Comparison of ENCODE assay signal across 8 cellular contexts in the genomic region with DNA sequence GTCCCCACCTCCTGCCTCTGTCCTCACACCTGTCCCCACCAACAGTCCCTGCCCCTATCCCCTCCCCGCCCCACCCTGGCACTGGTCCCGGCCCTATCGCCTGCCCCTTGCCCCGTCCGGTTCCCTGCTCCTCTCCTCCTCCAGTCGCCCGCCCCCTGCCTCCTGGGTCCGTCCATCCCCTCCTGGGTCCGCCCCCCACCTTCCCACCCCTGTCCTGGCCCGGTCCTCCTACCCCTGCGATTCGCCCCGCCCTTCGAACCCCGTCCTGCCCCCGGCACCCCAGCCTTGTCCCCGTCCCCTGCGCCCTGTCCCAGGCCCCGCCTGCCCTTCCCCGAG. TPM values are rescaled to one million over a fixed set of nuclear protein-coding genes. Genes with fewer than 3 reads are reported as not detected.
DNase-seq lines count a peak whose midpoint lies in the region; ATAC-seq and TF ChIP-seq lines count a peak whose summit lies in the region.

No MANE protein-coding gene starts in this region.

- no peak for TF ChIP-seq CTCF in HCT116 (IDR thresholded peaks at IDR 0.05 in 2 of 3, conservative IDR thresholded peaks at IDR 0.05 in 1 of 3; ENCODE audit: borderline replicate concordance in 1 of 3, insufficient read depth in 1 of 3, low read depth in 2 of 3, low read length in 2 of 3)
- no peak for TF ChIP-seq CTCF in stomach (IDR thresholded peaks at IDR 0.05)

- H3K4me2 ChIP-seq in HCT116 (ENCODE audit: low read length), result peak overlapping the region; percentile 79

- peak overlapping the region; percentile 85 for H3K27ac Mint-ChIP-seq in activated naive CD8-positive, alpha-beta T cell treated with anti-CD3 and anti-CD28 coated beads, Interleukin-2, amount 10 ng/mL, durations not matched to agents 7 days and 5 days

- peaks cover 31% of the 10 kb centered on the region for H3K79me2 ChIP-seq in HCT116 (ENCODE audit: insufficient read depth, low read length)

- peaks cover 4 to 13% of the 10 kb centered on the region in 2 experiments; a peak in 3 of 4 replicates for H3K4me1 ChIP-seq in HCT116 (ENCODE audit: control insufficient read depth in 1 of 2, insufficient read depth in 2 of 2, low read length in 2 of 2)
- H3K4me1 ChIP-seq in iPS-20b (ENCODE audit: insufficient read depth, low read length), result peaks cover 3% of the 10 kb centered on the region; the same call in 1 of the 2 replicates
- H3K4me1 ChIP-seq in stomach, result peaks cover 21 to 52% (median 46%) of the 10 kb centered on the region in 4 donors

- ATAC-seq in HCT116, result peak; percentile 43
- peak; percentile 12 for ATAC-seq in activated naive CD8-positive, alpha-beta T cell treated with anti-CD3 and anti-CD28 coated beads, Interleukin-2, amount 10 ng/mL, durations not matched to agents 7 days and 5 days (ENCODE audit: low read depth)

- H3K4me3 ChIP-seq in HCT116 (replicated peaks in 1 of 2; ENCODE audit: low read depth in 1 of 2, low read length in 2 of 2), result peak overlapping the region; percentile 77 to 80
- H3K4me3 ChIP-seq in iPS-20b (ENCODE audit: low read length), result peak overlapping the region; percentile 76
- peak overlapping the region; percentile 72 to 100 (median 94) for H3K4me3 ChIP-seq in stomach

- H3K9ac ChIP-seq in HCT116 (ENCODE audit: low read length) (peak overlapping the region; percentile 84), iPS-20b (ENCODE audit: low read depth, low read length) (peak overlapping the region; percentile 73; the same call in 1 of the 2 replicates)

- peak overlapping the region; percentile 90 for H3K4me3 Mint-ChIP-seq in activated naive CD8-positive, alpha-beta T cell treated with anti-CD3 and anti-CD28 coated beads, Interleukin-2, amount 10 ng/mL, durations not matched to agents 7 days and 5 days

- H3K9me3 ChIP-seq in HCT116 (ENCODE audit: control insufficient read depth in 1 of 2, insufficient read depth in 1 of 2, low read depth in 1 of 2, low read length in 2 of 2) (no peaks in the 10 kb centered on the region; a peak in 1 of 4 replicates), iPS-20b (ENCODE audit: insufficient read depth, low read depth, low read length) (peaks cover 21% of the 10 kb centered on the region), stomach (no peaks in the 10 kb centered on the region)

- POLR2A ChIA-PET in HCT116 (lab: Charles Lee), result interaction anchor here (0.9 to 1.0 kb wide), 3 partner anchors 17 to 20 kb away, joined by 3 to 4 read pairs (median 4); a partner anchor contains a TSS
- POLR2A ChIA-PET in activated naive CD8-positive, alpha-beta T cell treated with anti-CD3 and anti-CD28 coated beads, Interleukin-2, amount 10 ng/mL, durations not matched to agents 7 days and 5 days (lab: Charles Lee), result interaction anchor here (0.7 to 1.5 kb wide), 6 partner anchors 13 to 112 kb away, joined by 3 to 9 read pairs (median 4); a partner anchor contains a TSS

- BruUV-seq in HCT116 (replicated peaks; lab: Mats Ljungman, UMichigan), result no TSS peak

- H3K27ac ChIP-seq in HCT116 (ENCODE audit: low read depth, low read length) (peak overlapping the region; percentile 84), iPS-20b (ENCODE audit: low read length) (no peak overlapping the region), stomach (peak overlapping the region; percentile 88 to 98 (median 96))

- H3K27me3 ChIP-seq in HCT116 (ENCODE audit: insufficient read depth, low read length), result no peaks in the 10 kb centered on the region
- H3K27me3 ChIP-seq in iPS-20b (ENCODE audit: insufficient read depth, low read length), result no peaks in the 10 kb centered on the region
- no peaks in the 10 kb centered on the region for H3K27me3 ChIP-seq in stomach

- H3K9me3 Mint-ChIP-seq in activated naive CD8-positive, alpha-beta T cell treated with anti-CD3 and anti-CD28 coated beads, Interleukin-2, amount 10 ng/mL, durations not matched to agents 7 days and 5 days, result no peaks in the 10 kb centered on the region

- peaks cover 23 to 25% of the 10 kb centered on the region in 2 experiments; a peak in 3 of 4 replicates for H3K36me3 ChIP-seq in HCT116 (ENCODE audit: control insufficient read depth in 1 of 2, insufficient read depth in 2 of 2, low read length in 2 of 2)
- H3K36me3 ChIP-seq in iPS-20b (ENCODE audit: insufficient read depth, low read depth, low read length), result peaks cover 37% of the 10 kb centered on the region
- H3K36me3 ChIP-seq in stomach, result peaks cover 33 to 36% (median 34%) of the 10 kb centered on the region in 4 donors

- CTCF ChIA-PET in HCT116 (lab: Charles Lee), result no interaction called here

- WGBS in stomach, 5 donors, result 0 to 2% (median 1%) methylated on average over 13 to 20 of the region's 20 CpGs

- TF ChIP-seq POLR2A in HCT116 (IDR thresholded peaks at IDR 0.05; ENCODE audit: borderline replicate concordance, extremely low read depth, insufficient read depth, insufficient read length) (no peak), stomach (IDR thresholded peaks at IDR 0.05) (no peak)

- DNase-seq in HCT116 (ENCODE audit: low read depth, low spot score) (no peak), stomach (peak; percentile 52), retina (no peak), KG1 (lab: John Stamatoyannopoulos, UW) (no peak), NCI-H187 (lab: John Stamatoyannopoulos, UW) (no peak)
- DNase-seq in activated naive CD8-positive, alpha-beta T cell treated with anti-CD3 and anti-CD28 coated beads, Interleukin-2, amount 10 ng/mL, durations not matched to agents 7 days and 5 days, result no peak
- DNase-seq in activated CD4-positive, CD25-positive, alpha-beta regulatory T cell (lab: John Stamatoyannopoulos, UW), result no peak

- H3K36me3 Mint-ChIP-seq in activated naive CD8-positive, alpha-beta T cell treated with anti-CD3 and anti-CD28 coated beads, Interleukin-2, amount 10 ng/mL, durations not matched to agents 7 days and 5 days, result peaks cover 7% of the 10 kb centered on the region

- no peak for TF ChIP-seq RAD21 in HCT116 (IDR thresholded peaks at IDR 0.05; ENCODE audit: low read depth)

- no peaks in the 10 kb centered on the region for H3K9me2 ChIP-seq in HCT116 (ENCODE audit: insufficient read depth)

- H3K4me1 Mint-ChIP-seq in activated naive CD8-positive, alpha-beta T cell treated with anti-CD3 and anti-CD28 coated beads, Interleukin-2, amount 10 ng/mL, durations not matched to agents 7 days and 5 days, result peaks cover 14% of the 10 kb centered on the region

- H4K20me1 ChIP-seq in HCT116 (ENCODE audit: insufficient read depth), result no peaks in the 10 kb centered on the region

- no peak for TF ChIP-seq EP300 in stomach (IDR thresholded peaks at IDR 0.05)

- RAD21 ChIA-PET in HCT116 (lab: Charles Lee; ENCODE audit: low non-redundant PET in 1 of 2, low total read pairs in 2 of 2, uncharacterized antibody in 2 of 2, unreplicated experiment in 2 of 2), result no interaction called here

- H3K27me3 Mint-ChIP-seq in activated naive CD8-positive, alpha-beta T cell treated with anti-CD3 and anti-CD28 coated beads, Interleukin-2, amount 10 ng/mL, durations not matched to agents 7 days and 5 days, result no peaks in the 10 kb centered on the region

- intact Hi-C loops in HCT116 (cut with micrococcal nuclease), result no loop called here
- intact Hi-C loops in stomach (cut with DNase I; ENCODE audit: low total_unique reads), result no loop called here

- no peak overlapping the region for H2AFZ ChIP-seq in HCT116 (ENCODE audit: low read depth, low read length, poor library complexity, severe bottlenecking)

TF ChIP-seq in HCT116, 20 proteins besides CTCF, POLR2A, EP300 and RAD21 (continues in another document):
- no peak for TF ChIP-seq TCF7L2 (IDR thresholded peaks at IDR 0.05; ENCODE audit: borderline replicate concordance, extremely low read depth, insufficient read depth, insufficient read length)

RNA-seq across cellular contexts. Expression of a gene that starts 0.4 kb away (rescaled TPM):
- total RNA-seq in HCT116 (2021; ENCODE audit: unreplicated experiment) (311 TPM), stomach (100 to 1,000 TPM; 132 to 229 (median 208) TPM)
- polyA plus RNA-seq in HCT116 (2012), result 465 and 468 TPM in 2 replicates
- total RNA-seq in activated naive CD8-positive, alpha-beta T cell treated with anti-CD3 and anti-CD28 coated beads, Interleukin-2, amount 10 ng/mL, durations not matched to agents 7 days and 5 days, result 100 to 1,000 TPM; 289 to 297 TPM
- 100 to 1,000 TPM; 572 to 798 (median 789) TPM for polyA plus RNA-seq in stomach

RNA-seq across cellular contexts. Expression of a gene that starts 13.6 kb away (rescaled TPM):
- 17.3 TPM for total RNA-seq in HCT116 (2021; ENCODE audit: unreplicated experiment)
- polyA plus RNA-seq in HCT116 (2012), result 8.0 and 9.5 TPM in 2 replicates
- total RNA-seq in activated naive CD8-positive, alpha-beta T cell treated with anti-CD3 and anti-CD28 coated beads, Interleukin-2, amount 10 ng/mL, durations not matched to agents 7 days and 5 days, result 10 to 100 TPM; 16.6 to 18.0 TPM
- total RNA-seq in stomach, result 100 to 1,000 TPM in 1 of 5 donors, 1 to 10 TPM in 4; 1.8 to 317 (median 5.8) TPM
- polyA plus RNA-seq in stomach, result 10 to 100 TPM in 1 of 3 donors, 1 to 10 TPM in 2; 1.1 to 11.2 (median 3.1) TPM

RNA-seq across cellular contexts. Expression of a gene that starts 16.5 kb away (rescaled TPM):
- total RNA-seq in HCT116 (2021; ENCODE audit: unreplicated experiment) (148 TPM), stomach (10 to 100 TPM; 31.5 to 45.5 (median 38.8) TPM)
- polyA plus RNA-seq in HCT116 (2012), result 165 and 168 TPM in 2 replicates
- 10 to 100 TPM; 80.5 to 89.0 TPM for total RNA-seq in activated naive CD8-positive, alpha-beta T cell treated with anti-CD3 and anti-CD28 coated beads, Interleukin-2, amount 10 ng/mL, durations not matched to agents 7 days and 5 days
- 100 to 1,000 TPM; 151 to 168 (median 156) TPM for polyA plus RNA-seq in stomach

RNA-seq across cellular contexts. Expression of a gene that starts 20.6 kb away (rescaled TPM):
- 28.4 TPM for total RNA-seq in HCT116 (2021; ENCODE audit: unreplicated experiment)
- polyA plus RNA-seq in HCT116 (2012), result 13.7 and 13.9 TPM in 2 replicates
- total RNA-seq in activated naive CD8-positive, alpha-beta T cell treated with anti-CD3 and anti-CD28 coated beads, Interleukin-2, amount 10 ng/mL, durations not matched to agents 7 days and 5 days, result 10 to 100 TPM; 44.0 to 52.1 TPM
- 100 to 1,000 TPM in 1 of 5 donors, 10 to 100 TPM in 2, 1 to 10 TPM in 2; 5.5 to 248 (median 12.8) TPM for total RNA-seq in stomach
- 10 to 100 TPM; 10.0 to 12.1 (median 11.3) TPM for polyA plus RNA-seq in stomach

RNA-seq across cellular contexts. Expression of a gene that starts 23.5 kb away (rescaled TPM):
- total RNA-seq in HCT116 (2021; ENCODE audit: unreplicated experiment), result 7.1 TPM
- 3.8 and 4.0 TPM in 2 replicates for polyA plus RNA-seq in HCT116 (2012)
- total RNA-seq in activated naive CD8-positive, alpha-beta T cell treated with anti-CD3 and anti-CD28 coated beads, Interleukin-2, amount 10 ng/mL, durations not matched to agents 7 days and 5 days, result 1 to 10 TPM; 6.6 to 6.7 TPM
- 10 to 100 TPM in 2 of 5 donors, 1 to 10 TPM in 3; 1.4 to 37.4 (median 9.3) TPM for total RNA-seq in stomach
- polyA plus RNA-seq in stomach, result 1 to 10 TPM in 2 of 3 donors, under 1 TPM in 1; 0.46 to 3.3 (median 1.5) TPM
